ENCODE assay signal across 9 cellular contexts in genomic region chr3:43994594-43995077, GRCh38.
A peak's percentile ranks its signal among the peaks of the same experiment; 100 is the strongest.
DNase-seq lines count a peak whose midpoint lies in the region; ATAC-seq and TF ChIP-seq lines count a peak whose summit lies in the region.
"Had no signal": no experiment of that assay in that cellular context is flagged by ENCODE, and none has a peak within 500 bp of the region (broad histone marks: within the 10 kb centered on the region; RNA-seq: fewer than 3 reads in every experiment).

No MANE protein-coding gene starts in this region.

- H4K8ac ChIP-seq in IMR-90 (ENCODE audit: low read depth in 2 of 2, low read length in 2 of 2) = no peak overlapping the region

- no peak overlapping the region for H3K56ac ChIP-seq in IMR-90 (ENCODE audit: extremely low read depth, insufficient read depth, low read length)

- in situ Hi-C loops in IMR-90 (cut with MboI; ENCODE audit: low sequenced_read_pairs) = no loop called here

- H3K23ac ChIP-seq in IMR-90 (ENCODE audit: low read depth, low read length) = no peak overlapping the region

- peak overlapping the region; percentile 74 for H2AFZ ChIP-seq in IMR-90 (replicated peaks; ENCODE audit: low read length, poor library complexity)

- H3K4me1 ChIP-seq in Caco-2 (no peaks in the 10 kb centered on the region), IMR-90 (ENCODE audit: control insufficient read depth, insufficient read depth, low read length) (no peaks in the 10 kb centered on the region; the same call in 1 of the 2 replicates), thyroid gland (peaks cover 19 to 38% of the 10 kb centered on the region in 2 donors)

- H3K36me3 Mint-ChIP-seq in Caco-2 (ENCODE audit: insufficient read depth, unreplicated experiment) (peaks cover 4% of the 10 kb centered on the region), brain (peaks cover 4% of the 10 kb centered on the region), nephron progenitor cell (ENCODE audit: low read depth) (peaks cover 12% of the 10 kb centered on the region)

- H3K4me3 ChIP-seq in Caco-2 (ENCODE audit: low read depth, low read length) (no peak overlapping the region), IMR-90 (ENCODE audit: insufficient read depth, low read depth, low read length) (no peak overlapping the region), thyroid gland (replicated peaks in 1 of 3) (peak overlapping the region in 1 of 3 donors; percentile 39)

- no peaks in the 10 kb centered on the region for H4K20me1 ChIP-seq in IMR-90 (ENCODE audit: insufficient read depth, low read length)

- BruUV-seq in Caco-2 (replicated peaks; lab: Mats Ljungman, UMichigan) (no TSS peak), IMR-90 (replicated peaks; lab: Mats Ljungman, UMichigan) (no TSS peak)

- no peaks in the 10 kb centered on the region for H3K79me1 ChIP-seq in IMR-90 (ENCODE audit: low read depth in 1 of 2, low read length in 2 of 2)

- no peaks in the 10 kb centered on the region for H3K9me3 Mint-ChIP-seq in Caco-2 (ENCODE audit: unreplicated experiment)
- H3K9me3 Mint-ChIP-seq in brain = peaks cover 30 to 39% (median 35%) of the 10 kb centered on the region in 5 experiments
- peaks cover 42% of the 10 kb centered on the region for H3K9me3 Mint-ChIP-seq in nephron progenitor cell

- dilution Hi-C loops in IMR-90 (cut with HindIII; ENCODE audit: low sequenced_read_pairs, unreplicated experiment) = no loop called here

- H4K91ac ChIP-seq in IMR-90 (ENCODE audit: insufficient read depth, low read depth, low read length) = no peak overlapping the region

- TF ChIP-seq RAD21 in IMR-90 (IDR thresholded peaks at IDR 0.05; ENCODE audit: low read length) = no peak

- ATAC-seq in IMR-90 (ENCODE audit: low read depth) = no peak

- no peak overlapping the region for H2AK5ac ChIP-seq in IMR-90 (ENCODE audit: low read depth, low read length)

- peaks cover 4% of the 10 kb centered on the region; the same call in 1 of the 2 replicates for H3K9me3 ChIP-seq in Caco-2
- H3K9me3 ChIP-seq in IMR-90 (ENCODE audit: control insufficient read depth, insufficient read depth, low read length) = peaks cover 10% of the 10 kb centered on the region
- H3K9me3 ChIP-seq in thyroid gland = no peaks in the 10 kb centered on the region

- 3% methylated on average over 14 of the region's 25 CpGs; no CpG with 5 or more reads in 1 of the 2 experiments for WGBS in IMR-90 (ENCODE audit: extremely low coverage in 2 of 2, insufficient read length in 1 of 2), 2 experiments
- 14 to 23% methylated on average over 20 to 23 of the region's 25 CpGs for WGBS in thyroid gland, 2 donors

- POLR2A ChIA-PET in Caco-2 (lab: Charles Lee) = no interaction called here
- POLR2A ChIA-PET in IMR-90 (lab: Charles Lee; ENCODE audit: unreplicated experiment) = no interaction called here

- H2AK9ac ChIP-seq in IMR-90 (replicated peaks; ENCODE audit: low read depth, low read length, poor library complexity) = no peak overlapping the region

- no peak overlapping the region for H3K14ac ChIP-seq in IMR-90 (replicated peaks; ENCODE audit: low read depth, low read length)

- H2BK5ac ChIP-seq in IMR-90 (ENCODE audit: low read depth, low read length, poor library complexity, severe bottlenecking) = no peak overlapping the region

- no peak overlapping the region for H3K27ac Mint-ChIP-seq in Caco-2 (ENCODE audit: unreplicated experiment)
- peak overlapping the region in 4 of 5 experiments; percentile 0 to 65 (median 34) for H3K27ac Mint-ChIP-seq in brain
- H3K27ac Mint-ChIP-seq in nephron progenitor cell = no peak overlapping the region

- H3K4me3 Mint-ChIP-seq in Caco-2 (ENCODE audit: unreplicated experiment) = peak overlapping the region; percentile 69
- peak overlapping the region; percentile 80 to 85 (median 83) for H3K4me3 Mint-ChIP-seq in brain
- H3K4me3 Mint-ChIP-seq in nephron progenitor cell = peak overlapping the region; percentile 82

- no peak for DNase-seq in Caco-2
- DNase-seq in IMR-90 = no peak
- no peak for DNase-seq in nephron progenitor cell
- DNase-seq in thyroid gland = no peak
- no peak for DNase-seq in inferior parietal cortex (ENCODE audit: extremely low spot score)
- DNase-seq in retina = no peak
- no peak for DNase-seq in SHP77 (lab: John Stamatoyannopoulos, UW)
- DNase-seq: activated effector memory CD4-positive, alpha-beta T cell treated with anti-CD3 and anti-CD28 coated beads, Interleukin-2, amount 50 U/mL, for 16 hours had no signal

- H3K4me1 Mint-ChIP-seq in Caco-2 (ENCODE audit: low read depth, unreplicated experiment) (no peaks in the 10 kb centered on the region), brain (peaks cover 41% of the 10 kb centered on the region), nephron progenitor cell (peaks cover 40% of the 10 kb centered on the region)

- TF ChIP-seq POLR2A in IMR-90 (IDR thresholded peaks at IDR 0.05; ENCODE audit: low read depth, low read length) = no peak
- no peak for TF ChIP-seq POLR2A in thyroid gland (IDR thresholded peaks at IDR 0.05)

- no peak overlapping the region for H3K9ac ChIP-seq in IMR-90 (ENCODE audit: low read depth, low read length)

- no peak overlapping the region for H4K5ac ChIP-seq in IMR-90 (ENCODE audit: low read depth, low read length)

- H3K27ac ChIP-seq in IMR-90 (ENCODE audit: insufficient read depth, low read length) = no peak overlapping the region
- H3K27ac ChIP-seq in thyroid gland = peak overlapping the region in 1 of 3 donors; percentile 92

- no peak overlapping the region for H2BK20ac ChIP-seq in IMR-90 (ENCODE audit: low read depth, low read length)

- TF ChIP-seq CTCF in Caco-2 (IDR thresholded peaks at IDR 0.05; ENCODE audit: insufficient read depth in 1 of 2, low read depth in 1 of 2, low read length in 1 of 2, severe bottlenecking in 1 of 2, unreplicated experiment in 1 of 2) (no peak), IMR-90 (conservative IDR thresholded peaks at IDR 0.05; ENCODE audit: low read depth, low read length) (no peak), brain (conservative IDR thresholded peaks at IDR 0.05) (no peak), nephron progenitor cell (IDR thresholded peaks at IDR 0.05) (no peak), thyroid gland (IDR thresholded peaks at IDR 0.05) (no peak)

- peak overlapping the region; percentile 41; the same call in 1 of the 2 replicates for H3K4me2 ChIP-seq in IMR-90 (ENCODE audit: low read depth, low read length)

- no peaks in the 10 kb centered on the region for H3K9me1 ChIP-seq in IMR-90 (ENCODE audit: insufficient read depth, low read length)

- no peak overlapping the region for H3K18ac ChIP-seq in IMR-90 (ENCODE audit: low read depth, low read length)

- no peak overlapping the region for H2BK15ac ChIP-seq in IMR-90 (ENCODE audit: low read depth, low read length)

- no peaks in the 10 kb centered on the region for H3K36me3 ChIP-seq in Caco-2 (ENCODE audit: control insufficient read depth, insufficient read depth, low read length)
- H3K36me3 ChIP-seq in IMR-90 (ENCODE audit: control insufficient read depth, insufficient read depth, low read length) = no peaks in the 10 kb centered on the region
- H3K36me3 ChIP-seq in thyroid gland = no peaks in the 10 kb centered on the region

- H2BK120ac ChIP-seq in IMR-90 (ENCODE audit: low read depth, low read length) = no peak overlapping the region

- intact Hi-C loops in Caco-2 (cut with micrococcal nuclease; ENCODE audit: unreplicated experiment) = loop anchor here (5.0 kb wide), 1 partner anchor 203 kb away; no protein-coding TSS in a partner anchor
- intact Hi-C loops in IMR-90 (cut with micrococcal nuclease) = loop anchor here (10.0 kb wide), 1 partner anchor 450 kb away; no protein-coding TSS in a partner anchor
- intact Hi-C loops in thyroid gland (cut with DNase I) = loop anchor here (5.0 to 10.0 kb wide), 4 partner anchors 138 to 450 kb away; no protein-coding TSS in a partner anchor

- H3K27me3 ChIP-seq in Caco-2 (replicated peaks; ENCODE audit: control insufficient read depth, insufficient read depth, low read length) = peaks cover 2% of the 10 kb centered on the region; the same call in 1 of the 2 replicates
- H3K27me3 ChIP-seq in IMR-90 (ENCODE audit: control insufficient read depth, insufficient read depth, low read length) = peaks cover 65% of the 10 kb centered on the region
- no peaks in the 10 kb centered on the region for H3K27me3 ChIP-seq in thyroid gland

- CTCF ChIA-PET in Caco-2 (lab: Charles Lee) = no interaction called here
- CTCF ChIA-PET in IMR-90 (lab: Yijun Ruan, JAX) = no interaction called here

- H3K4ac ChIP-seq in IMR-90 (ENCODE audit: low read depth, low read length) = no peak overlapping the region

- H3K27me3 Mint-ChIP-seq in Caco-2 (ENCODE audit: insufficient read depth, unreplicated experiment) = peaks cover 15% of the 10 kb centered on the region
- H3K27me3 Mint-ChIP-seq in brain = peaks cover 88% of the 10 kb centered on the region
- peaks cover 78% of the 10 kb centered on the region for H3K27me3 Mint-ChIP-seq in nephron progenitor cell (ENCODE audit: low read depth, poor library complexity)

TF ChIP-seq in IMR-90, 13 proteins besides CTCF, POLR2A, EP300 and RAD21 (continues in another document):
- TF ChIP-seq SMC3 (IDR thresholded peaks at IDR 0.05; ENCODE audit: low read depth, low read length) = no peak
- no peak for TF ChIP-seq CHD1 (IDR thresholded peaks at IDR 0.05; ENCODE audit: low read depth, low read length)
- TF ChIP-seq FOS (IDR thresholded peaks at IDR 0.05; ENCODE audit: low read depth, low read length) = no peak
- TF ChIP-seq MAFK (IDR thresholded peaks at IDR 0.05; ENCODE audit: low read depth, low read length) = no peak
- no peak for TF ChIP-seq RFX5 (IDR thresholded peaks at IDR 0.05; ENCODE audit: low read depth, low read length)
- TF ChIP-seq, protein P1, sequence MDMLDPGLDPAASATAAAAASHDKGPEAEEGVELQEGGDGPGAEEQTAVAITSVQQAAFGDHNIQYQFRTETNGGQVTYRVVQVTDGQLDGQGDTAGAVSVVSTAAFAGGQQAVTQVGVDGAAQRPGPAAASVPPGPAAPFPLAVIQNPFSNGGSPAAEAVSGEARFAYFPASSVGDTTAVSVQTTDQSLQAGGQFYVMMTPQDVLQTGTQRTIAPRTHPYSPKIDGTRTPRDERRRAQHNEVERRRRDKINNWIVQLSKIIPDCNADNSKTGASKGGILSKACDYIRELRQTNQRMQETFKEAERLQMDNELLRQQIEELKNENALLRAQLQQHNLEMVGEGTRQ (IDR thresholded peaks at IDR 0.05; ENCODE audit: low read depth, low read length) = no peak
- TF ChIP-seq MAZ (IDR thresholded peaks at IDR 0.05; ENCODE audit: borderline replicate concordance, low read depth, low read length) = no peak
- no peak for TF ChIP-seq RCOR1 (IDR thresholded peaks at IDR 0.05; ENCODE audit: insufficient replicate concordance, low read length)
- no peak for TF ChIP-seq MXI1 (IDR thresholded peaks at IDR 0.05; ENCODE audit: borderline replicate concordance, low read depth, low read length)

Comparison
In these comparisons a context has a peak if more than half of its experiments do, and no peak if none do; other contexts are left out.
1. H3K27ac Mint-ChIP-seq: peak in brain (4 of 5); none in Caco-2 (single experiment) and nephron progenitor cell (single experiment).
2. Peak in every context shown above with its lines, with median percentiles within 50 percentile points of each other: H3K4me3 Mint-ChIP-seq.